8 cellular contexts compared by ENCODE assay signal in the genomic region with DNA sequence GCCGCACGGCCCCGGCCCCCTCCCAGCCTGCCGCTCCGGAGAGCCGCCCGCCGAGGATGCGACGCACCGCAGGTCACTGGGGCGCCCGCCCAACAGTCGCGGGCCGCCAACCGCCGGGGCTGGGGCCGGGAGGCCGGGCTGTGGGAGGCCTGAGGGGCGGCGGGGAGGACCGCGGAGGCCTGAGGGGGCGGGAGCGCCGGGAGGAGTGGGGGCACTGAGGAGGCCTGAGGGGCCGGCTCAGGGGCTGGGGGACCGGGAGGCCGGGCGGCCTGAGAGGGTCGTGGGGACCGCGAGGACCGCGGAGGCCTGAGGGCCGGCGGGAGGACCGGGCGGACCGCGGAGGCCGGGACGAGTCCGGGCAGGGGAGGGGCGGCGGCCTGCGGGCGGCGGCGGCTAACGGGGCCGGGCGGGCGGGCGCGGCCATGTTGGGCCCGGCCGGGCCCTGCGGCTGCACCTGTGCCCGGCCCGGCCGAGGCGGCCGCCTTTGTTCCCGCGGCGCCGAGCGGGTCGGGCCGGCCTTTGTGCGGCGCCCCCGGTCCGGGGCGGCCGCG. TPM values are rescaled to one million over a fixed set of nuclear protein-coding genes. Genes with fewer than 3 reads are reported as not detected.
A peak's percentile ranks its signal among the peaks of the same experiment; 100 is the strongest.
DNase-seq lines count a peak whose midpoint lies in the region; ATAC-seq lines count a peak whose summit lies in the region.

No MANE protein-coding gene starts in this region.

- H3K9me3 ChIP-seq in iPS DF 6.9 (ENCODE audit: control insufficient read depth, insufficient read depth, low read length): no peaks in the 10 kb centered on the region

- H3K4me1 Mint-ChIP-seq in activated CD8-positive, alpha-beta T cell treated with anti-CD3 and anti-CD28 coated beads, Interleukin-2, amount 10 ng/mL, durations not matched to agents 7 days and 5 days (ENCODE audit: low read depth): peaks cover 45% of the 10 kb centered on the region
- H3K4me1 Mint-ChIP-seq in stimulated activated naive B cell treated with anti-CD40 and anti-IgM and Interleukin-4, amounts not matched to agents 10 μg/mL and 1 μg/mL and 100 μg/mL, for 72 hours: peaks cover 18 to 33% of the 10 kb centered on the region in 2 donors

- no CpG with 5 or more reads among the region's 79 CpGs for WGBS in iPS DF 6.9 (ENCODE audit: insufficient coverage, insufficient read length)

- ATAC-seq in GM18861 (IDR thresholded peaks at IDR 0.05; ENCODE audit: unreplicated experiment): peak; percentile 4
- peak; percentile 17 for ATAC-seq in HG03025 (IDR thresholded peaks at IDR 0.05; ENCODE audit: low FRiP score, unreplicated experiment)
- ATAC-seq in activated CD8-positive, alpha-beta T cell treated with anti-CD3 and anti-CD28 coated beads, Interleukin-2, amount 10 ng/mL, durations not matched to agents 7 days and 5 days: peak; percentile 7
- peak; percentile 9 to 10 for ATAC-seq in stimulated activated naive B cell treated with anti-CD40 and anti-IgM and Interleukin-4, amounts not matched to agents 10 μg/mL and 1 μg/mL and 100 μg/mL, for 72 hours (replicated peaks)

- peak overlapping the region; percentile 43 for H3K4me3 Mint-ChIP-seq in activated CD8-positive, alpha-beta T cell treated with anti-CD3 and anti-CD28 coated beads, Interleukin-2, amount 10 ng/mL, durations not matched to agents 7 days and 5 days
- peak overlapping the region; percentile 41 to 63 for H3K4me3 Mint-ChIP-seq in stimulated activated naive B cell treated with anti-CD40 and anti-IgM and Interleukin-4, amounts not matched to agents 10 μg/mL and 1 μg/mL and 100 μg/mL, for 72 hours

- no peaks in the 10 kb centered on the region for H3K9me3 Mint-ChIP-seq in activated CD8-positive, alpha-beta T cell treated with anti-CD3 and anti-CD28 coated beads, Interleukin-2, amount 10 ng/mL, durations not matched to agents 7 days and 5 days (ENCODE audit: insufficient read depth)
- no peaks in the 10 kb centered on the region for H3K9me3 Mint-ChIP-seq in stimulated activated naive B cell treated with anti-CD40 and anti-IgM and Interleukin-4, amounts not matched to agents 10 μg/mL and 1 μg/mL and 100 μg/mL, for 72 hours

- no peaks in the 10 kb centered on the region; the same call in 1 of the 2 replicates for H3K4me1 ChIP-seq in iPS DF 6.9 (ENCODE audit: control insufficient read depth, insufficient read depth, low read length)

- CTCF ChIA-PET in activated CD8-positive, alpha-beta T cell treated with anti-CD3 and anti-CD28 coated beads, Interleukin-2, amount 10 ng/mL, durations not matched to agents 7 days and 5 days (lab: Charles Lee): no interaction called here

- POLR2A ChIA-PET in activated CD8-positive, alpha-beta T cell treated with anti-CD3 and anti-CD28 coated beads, Interleukin-2, amount 10 ng/mL, durations not matched to agents 7 days and 5 days (lab: Charles Lee): no interaction called here

- H3K27ac ChIP-seq in iPS DF 6.9 (ENCODE audit: low read length): no peak overlapping the region

- in situ Hi-C loops in ACHN (cut with HindIII; ENCODE audit: low pct_ligation_motif_present, low pct_unique_long_range_greater_than_20kb, low sequenced_read_pairs): no loop called here

- no peak overlapping the region for H3K27ac Mint-ChIP-seq in activated CD8-positive, alpha-beta T cell treated with anti-CD3 and anti-CD28 coated beads, Interleukin-2, amount 10 ng/mL, durations not matched to agents 7 days and 5 days
- H3K27ac Mint-ChIP-seq in stimulated activated naive B cell treated with anti-CD40 and anti-IgM and Interleukin-4, amounts not matched to agents 10 μg/mL and 1 μg/mL and 100 μg/mL, for 72 hours: no peak overlapping the region

- no peaks in the 10 kb centered on the region for H3K27me3 Mint-ChIP-seq in activated CD8-positive, alpha-beta T cell treated with anti-CD3 and anti-CD28 coated beads, Interleukin-2, amount 10 ng/mL, durations not matched to agents 7 days and 5 days (ENCODE audit: low read depth)
- no peaks in the 10 kb centered on the region for H3K27me3 Mint-ChIP-seq in stimulated activated naive B cell treated with anti-CD40 and anti-IgM and Interleukin-4, amounts not matched to agents 10 μg/mL and 1 μg/mL and 100 μg/mL, for 72 hours

- peaks cover 30% of the 10 kb centered on the region for H3K36me3 Mint-ChIP-seq in activated CD8-positive, alpha-beta T cell treated with anti-CD3 and anti-CD28 coated beads, Interleukin-2, amount 10 ng/mL, durations not matched to agents 7 days and 5 days (ENCODE audit: low read depth)
- peaks cover 5 to 7% of the 10 kb centered on the region in 2 donors for H3K36me3 Mint-ChIP-seq in stimulated activated naive B cell treated with anti-CD40 and anti-IgM and Interleukin-4, amounts not matched to agents 10 μg/mL and 1 μg/mL and 100 μg/mL, for 72 hours

- peak; percentile 34 for DNase-seq in ACHN
- DNase-seq in activated CD8-positive, alpha-beta T cell treated with anti-CD3 and anti-CD28 coated beads, Interleukin-2, amount 10 ng/mL, durations not matched to agents 7 days and 5 days: peak; percentile 42
- DNase-seq in iPS DF 6.9 (ENCODE audit: low read depth, low spot score): no peak
- peak; percentile 42 for DNase-seq in stimulated activated naive B cell treated with anti-CD40 and anti-IgM and Interleukin-4, amounts not matched to agents 10 μg/mL and 1 μg/mL and 100 μg/mL, for 72 hours
- DNase-seq in effector CD8-positive, alpha-beta T cell (lab: John Stamatoyannopoulos, UW): no peak
- DNase-seq in AML-193 (lab: John Stamatoyannopoulos, UW): no peak

- peak overlapping the region; percentile 94 for H3K4me3 ChIP-seq in iPS DF 6.9 (ENCODE audit: low read length)

- H3K27me3 ChIP-seq in iPS DF 6.9 (ENCODE audit: control insufficient read depth, insufficient read depth, low read length): peaks cover 19% of the 10 kb centered on the region

- no peaks in the 10 kb centered on the region for H3K36me3 ChIP-seq in iPS DF 6.9 (ENCODE audit: control insufficient read depth, insufficient read depth, low read length)

RNA-seq across cellular contexts. Expression of a gene that starts 0.4 kb away (rescaled TPM):
- 100 to 1,000 TPM; 287 to 290 TPM for total RNA-seq in activated CD8-positive, alpha-beta T cell treated with anti-CD3 and anti-CD28 coated beads, Interleukin-2, amount 10 ng/mL, durations not matched to agents 7 days and 5 days

RNA-seq across cellular contexts. Expression of a gene that starts 15.6 kb away (rescaled TPM):
- 10 to 100 TPM; 56.6 to 58.9 TPM for total RNA-seq in activated CD8-positive, alpha-beta T cell treated with anti-CD3 and anti-CD28 coated beads, Interleukin-2, amount 10 ng/mL, durations not matched to agents 7 days and 5 days

Comparison
In these comparisons a context has a peak if more than half of its experiments do, and no peak if none do; other contexts are left out.
1. DNase-seq: peak in ACHN (single experiment), activated CD8-positive, alpha-beta T cell treated with anti-CD3 and anti-CD28 coated beads, Interleukin-2, amount 10 ng/mL, durations not matched to agents 7 days and 5 days (single experiment) and stimulated activated naive B cell treated with anti-CD40 and anti-IgM and Interleukin-4, amounts not matched to agents 10 μg/mL and 1 μg/mL and 100 μg/mL, for 72 hours (single experiment); none in iPS DF 6.9 (single experiment), effector CD8-positive, alpha-beta T cell (single experiment) and AML-193 (0 of 2).
2. Peak in every context shown above with its lines, with median percentiles within 50 percentile points of each other: ATAC-seq.